In the genomic region with DNA sequence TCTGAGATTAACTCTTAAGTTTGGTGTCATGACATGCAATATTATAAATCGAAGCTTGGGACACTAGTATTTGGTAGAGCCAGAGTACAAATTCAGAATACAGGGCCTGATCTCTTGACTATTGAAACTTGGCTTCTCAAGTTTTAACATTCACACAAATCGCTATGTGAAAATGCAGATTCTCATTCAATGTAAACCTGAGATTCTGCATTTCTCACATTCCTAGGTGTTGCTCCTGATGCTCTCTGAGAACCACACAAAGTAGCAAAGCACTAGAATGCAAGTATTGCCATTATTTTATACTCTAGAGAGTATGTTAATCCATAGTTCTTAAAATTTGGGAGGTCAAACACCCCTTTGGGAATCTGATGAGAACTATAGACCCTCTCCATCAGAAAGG, we compare ENCODE assay signal across 29 cellular contexts. TPM values are rescaled to one million over a fixed set of nuclear protein-coding genes. Genes with fewer than 3 reads are reported as not detected.
"Had no signal": no experiment of that assay in that cellular context is flagged by ENCODE, and none has a peak within 500 bp of the region (broad histone marks: within the 10 kb centered on the region; RNA-seq: fewer than 3 reads in every experiment).

No MANE protein-coding gene starts in this region.

- H3K9me3 ChIP-seq: left lung, lower lobe of right lung, ovary, right atrium auricular region, right lobe of liver, stomach, testis, thyroid gland, transverse colon, upper lobe of left lung, vagina had no signal

- H3K36me3 Mint-ChIP-seq: immature natural killer cell; mesothelial cell of epicardium; naive thymus-derived CD4-positive, alpha-beta T cell; natural killer cell treated with Interleukin-12 subunit alpha and Interleukin-12 subunit beta and Interleukin-15 and Interleukin-18, amount 100 ng/mL, for 72 hours; stimulated activated naive B cell treated with anti-CD40 and anti-IgM and Interleukin-4, amounts not matched to agents 10 μg/mL and 1 μg/mL and 100 μg/mL, for 72 hours had no signal

- H3K36me3 ChIP-seq: left lung, lower lobe of right lung, ovary, right atrium auricular region, right lobe of liver, stomach, thyroid gland, transverse colon, upper lobe of left lung, vagina had no signal

- H3K4me1 ChIP-seq: left lung, lower lobe of right lung, right atrium auricular region, right lobe of liver, stomach, testis, thyroid gland, transverse colon, upper lobe of left lung, vagina had no signal

- H3K9me3 Mint-ChIP-seq: immature natural killer cell; mesothelial cell of epicardium; natural killer cell treated with Interleukin-12 subunit alpha and Interleukin-12 subunit beta and Interleukin-15 and Interleukin-18, amount 100 ng/mL, for 72 hours; stimulated activated naive B cell treated with anti-CD40 and anti-IgM and Interleukin-4, amounts not matched to agents 10 μg/mL and 1 μg/mL and 100 μg/mL, for 72 hours had no signal

- H3K4me1 Mint-ChIP-seq: immature natural killer cell; naive thymus-derived CD4-positive, alpha-beta T cell; stimulated activated naive B cell treated with anti-CD40 and anti-IgM and Interleukin-4, amounts not matched to agents 10 μg/mL and 1 μg/mL and 100 μg/mL, for 72 hours had no signal

- H3K27me3 Mint-ChIP-seq: stimulated activated naive B cell treated with anti-CD40 and anti-IgM and Interleukin-4, amounts not matched to agents 10 μg/mL and 1 μg/mL and 100 μg/mL, for 72 hours had no signal

- H3K27ac Mint-ChIP-seq: immature natural killer cell; mesothelial cell of epicardium; naive thymus-derived CD4-positive, alpha-beta T cell; natural killer cell treated with Interleukin-12 subunit alpha and Interleukin-12 subunit beta and Interleukin-15 and Interleukin-18, amount 100 ng/mL, for 72 hours; progenitor cell of endocrine pancreas; stimulated activated naive B cell treated with anti-CD40 and anti-IgM and Interleukin-4, amounts not matched to agents 10 μg/mL and 1 μg/mL and 100 μg/mL, for 72 hours had no signal

- H3K27ac ChIP-seq: left lung, lower lobe of right lung, ovary, right atrium auricular region, right lobe of liver, stomach, testis, thyroid gland, transverse colon, upper lobe of left lung, vagina had no signal

- ATAC-seq: left colon; left lung; lower lobe of right lung; naive thymus-derived CD4-positive, alpha-beta T cell; natural killer cell treated with Interleukin-12 subunit alpha and Interleukin-12 subunit beta and Interleukin-15 and Interleukin-18, amount 100 ng/mL, for 72 hours; right lobe of liver; stimulated activated naive B cell treated with anti-CD40 and anti-IgM and Interleukin-4, amounts not matched to agents 10 μg/mL and 1 μg/mL and 100 μg/mL, for 72 hours; stimulated activated naive CD8-positive, alpha-beta T cell treated with anti-CD3 and anti-CD28 coated beads, Interleukin-15, Interleukin-2, amounts not matched to agents 100 U/mL and 50 U/mL, for 24 hours had no signal

- H3K4me3 Mint-ChIP-seq: immature natural killer cell; mesothelial cell of epicardium; naive thymus-derived CD4-positive, alpha-beta T cell; natural killer cell treated with Interleukin-12 subunit alpha and Interleukin-12 subunit beta and Interleukin-15 and Interleukin-18, amount 100 ng/mL, for 72 hours; stimulated activated naive B cell treated with anti-CD40 and anti-IgM and Interleukin-4, amounts not matched to agents 10 μg/mL and 1 μg/mL and 100 μg/mL, for 72 hours had no signal

- DNase-seq: hippocampal formation; immature natural killer cell; kidney; left colon; left lung; lower lobe of right lung; mammary epithelial cell; mesenchymal stem cell; naive thymus-derived CD4-positive, alpha-beta T cell; ovary; right lobe of liver; stimulated activated CD4-positive, alpha-beta T cell treated with anti-CD3 and anti-CD28 coated beads, Interleukin-12 subunit alpha, Interleukin-12 subunit beta, amount 100 ng/mL, for 4 hours; stimulated activated CD4-positive, alpha-beta T cell treated with anti-CD3 and anti-CD28 coated beads, Interleukin-15, amount 100 ng/mL, for 24 hours; stimulated activated CD4-positive, alpha-beta T cell treated with anti-CD3 and anti-CD28 coated beads, Interleukin-2, amount 100 ng/mL, for 24 hours; stimulated activated CD4-positive, alpha-beta T cell treated with anti-CD3 and anti-CD28 coated beads, Interleukin-4, amount 100 ng/mL, for 1 hour; stimulated activated naive B cell treated with anti-CD40 and anti-IgM and Interleukin-4, amounts not matched to agents 10 μg/mL and 1 μg/mL and 100 μg/mL, for 72 hours; stimulated activated naive CD8-positive, alpha-beta T cell treated with anti-CD3 and anti-CD28 coated beads, Interleukin-15, Interleukin-2, amounts not matched to agents 100 U/mL and 50 U/mL, for 24 hours; stomach; testis; thyroid gland; transverse colon; upper lobe of left lung had no signal

- H3K4me3 ChIP-seq: left lung, lower lobe of right lung, ovary, right atrium auricular region, right lobe of liver, stomach, testis, thyroid gland, transverse colon, upper lobe of left lung, vagina had no signal

- H3K27me3 ChIP-seq: left lung, ovary, right atrium auricular region, right lobe of liver, stomach, testis, thyroid gland, transverse colon, upper lobe of left lung, vagina had no signal

RNA-seq across cellular contexts. Expression of a gene that starts 47.9 kb away (rescaled TPM):
- total RNA-seq: myocyte had no signal
- polyA plus RNA-seq: liver; mammary epithelial cell; naive thymus-derived CD4-positive, alpha-beta T cell had no signal
